Comparison of ENCODE assay signal across 1 cellular context in genomic region chr5:56101180-56101579, GRCh38.
TF ChIP-seq lines count a peak whose summit lies in the region.

No MANE protein-coding gene starts in this region.

TF ChIP-seq in K562, 482 proteins besides CTCF, POLR2A, EP300 and RAD21 (continued from another document):
- TF ChIP-seq ZBTB9 (CRISPR knock-in tag; IDR thresholded peaks at IDR 0.05) (no peak), SAFB (IDR thresholded peaks at IDR 0.05; ENCODE audit: borderline replicate concordance, low read depth, low read length) (no peak), ERF (CRISPR knock-in tag; IDR thresholded peaks at IDR 0.05) (no peak), ARID1B (IDR thresholded peaks at IDR 0.05) (peak; percentile 52), ZNF57 (CRISPR knock-in tag; IDR thresholded peaks at IDR 0.05) (no peak), TSC22D4 (tag; IDR thresholded peaks at IDR 0.05) (no peak), PTBP1 (IDR thresholded peaks at IDR 0.05; ENCODE audit: low read depth, low read length) (no peak), ETV6 (IDR thresholded peaks at IDR 0.05; ENCODE audit: borderline replicate concordance in 1 of 2, low read depth in 2 of 2, low read length in 1 of 2) (no peak), ETV6 (CRISPR knock-in tag; IDR thresholded peaks at IDR 0.05; ENCODE audit: borderline replicate concordance) (no peak), SMARCA4 (IDR thresholded peaks at IDR 0.05) (0 out of 2 replicates have a peak, but pooled peaks have one; percentile 17), MEIS2 (IDR thresholded peaks at IDR 0.05; ENCODE audit: partially characterized antibody) (peak; percentile 46), L3MBTL2 (IDR thresholded peaks at IDR 0.05) (no peak)
- TF ChIP-seq, protein P1, sequence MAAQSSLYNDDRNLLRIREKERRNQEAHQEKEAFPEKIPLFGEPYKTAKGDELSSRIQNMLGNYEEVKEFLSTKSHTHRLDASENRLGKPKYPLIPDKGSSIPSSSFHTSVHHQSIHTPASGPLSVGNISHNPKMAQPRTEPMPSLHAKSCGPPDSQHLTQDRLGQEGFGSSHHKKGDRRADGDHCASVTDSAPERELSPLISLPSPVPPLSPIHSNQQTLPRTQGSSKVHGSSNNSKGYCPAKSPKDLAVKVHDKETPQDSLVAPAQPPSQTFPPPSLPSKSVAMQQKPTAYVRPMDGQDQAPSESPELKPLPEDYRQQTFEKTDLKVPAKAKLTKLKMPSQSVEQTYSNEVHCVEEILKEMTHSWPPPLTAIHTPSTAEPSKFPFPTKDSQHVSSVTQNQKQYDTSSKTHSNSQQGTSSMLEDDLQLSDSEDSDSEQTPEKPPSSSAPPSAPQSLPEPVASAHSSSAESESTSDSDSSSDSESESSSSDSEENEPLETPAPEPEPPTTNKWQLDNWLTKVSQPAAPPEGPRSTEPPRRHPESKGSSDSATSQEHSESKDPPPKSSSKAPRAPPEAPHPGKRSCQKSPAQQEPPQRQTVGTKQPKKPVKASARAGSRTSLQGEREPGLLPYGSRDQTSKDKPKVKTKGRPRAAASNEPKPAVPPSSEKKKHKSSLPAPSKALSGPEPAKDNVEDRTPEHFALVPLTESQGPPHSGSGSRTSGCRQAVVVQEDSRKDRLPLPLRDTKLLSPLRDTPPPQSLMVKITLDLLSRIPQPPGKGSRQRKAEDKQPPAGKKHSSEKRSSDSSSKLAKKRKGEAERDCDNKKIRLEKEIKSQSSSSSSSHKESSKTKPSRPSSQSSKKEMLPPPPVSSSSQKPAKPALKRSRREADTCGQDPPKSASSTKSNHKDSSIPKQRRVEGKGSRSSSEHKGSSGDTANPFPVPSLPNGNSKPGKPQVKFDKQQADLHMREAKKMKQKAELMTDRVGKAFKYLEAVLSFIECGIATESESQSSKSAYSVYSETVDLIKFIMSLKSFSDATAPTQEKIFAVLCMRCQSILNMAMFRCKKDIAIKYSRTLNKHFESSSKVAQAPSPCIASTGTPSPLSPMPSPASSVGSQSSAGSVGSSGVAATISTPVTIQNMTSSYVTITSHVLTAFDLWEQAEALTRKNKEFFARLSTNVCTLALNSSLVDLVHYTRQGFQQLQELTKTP (IDR thresholded peaks at IDR 0.05; ENCODE audit: low read depth in 1 of 2, partially characterized antibody in 2 of 2), result no peak
